1 cellular context compared by ENCODE assay signal in the genomic region with DNA sequence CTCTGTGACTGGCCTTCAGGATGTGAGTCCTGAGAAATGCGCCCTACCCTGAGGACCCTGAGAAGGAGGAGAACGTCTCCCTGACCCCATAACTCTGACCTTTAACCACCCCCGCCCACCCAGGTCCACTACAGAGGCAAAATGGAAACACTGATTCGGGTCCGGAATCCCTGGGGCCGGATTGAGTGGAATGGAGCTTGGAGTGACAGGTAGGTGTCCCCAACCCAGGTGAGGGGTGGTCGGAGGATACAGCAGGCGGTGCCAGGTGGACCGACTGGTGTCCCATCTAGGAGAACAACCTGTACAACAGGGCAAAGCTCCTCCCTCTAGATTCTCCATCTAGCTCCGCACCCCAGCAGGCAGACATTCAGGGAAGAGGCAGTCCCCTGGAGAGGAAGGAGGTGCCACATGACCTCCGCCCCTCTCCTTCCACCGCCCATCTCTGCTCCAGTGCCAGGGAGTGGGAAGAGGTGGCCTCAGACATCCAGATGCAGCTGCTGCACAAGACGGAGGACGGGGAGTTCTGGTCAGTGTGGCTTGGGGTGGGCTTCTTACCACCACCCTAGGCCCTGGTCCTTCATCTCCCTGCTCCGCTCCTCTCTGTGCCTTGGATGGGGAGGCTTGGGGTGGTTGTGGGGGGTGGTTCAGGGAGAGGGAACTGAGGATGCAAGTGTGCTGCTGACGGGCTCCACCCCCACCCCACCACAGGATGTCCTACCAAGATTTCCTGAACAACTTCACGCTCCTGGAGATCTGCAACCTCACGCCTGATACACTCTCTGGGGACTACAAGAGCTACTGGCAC.
TF ChIP-seq lines count a peak whose summit lies in the region.

No MANE protein-coding gene starts in this region.

TF ChIP-seq in HepG2, 621 proteins besides CTCF, POLR2A, EP300 and RAD21:
- TF ChIP-seq ZNF546 (CRISPR knock-in tag; conservative IDR thresholded peaks at IDR 0.05) (0 out of 2 replicates have a peak, but pooled peaks have one; percentile 42), TAF1 (CRISPR knock-in tag; IDR thresholded peaks at IDR 0.05) (no peak), ZFX (CRISPR knock-in tag; IDR thresholded peaks at IDR 0.05; ENCODE audit: low read depth) (peak; percentile 30; the same call in 1 of the 2 replicates), ZNF432 (CRISPR knock-in tag; IDR thresholded peaks at IDR 0.05; ENCODE audit: borderline replicate concordance) (no peak)
- TF ChIP-seq, protein P1, sequence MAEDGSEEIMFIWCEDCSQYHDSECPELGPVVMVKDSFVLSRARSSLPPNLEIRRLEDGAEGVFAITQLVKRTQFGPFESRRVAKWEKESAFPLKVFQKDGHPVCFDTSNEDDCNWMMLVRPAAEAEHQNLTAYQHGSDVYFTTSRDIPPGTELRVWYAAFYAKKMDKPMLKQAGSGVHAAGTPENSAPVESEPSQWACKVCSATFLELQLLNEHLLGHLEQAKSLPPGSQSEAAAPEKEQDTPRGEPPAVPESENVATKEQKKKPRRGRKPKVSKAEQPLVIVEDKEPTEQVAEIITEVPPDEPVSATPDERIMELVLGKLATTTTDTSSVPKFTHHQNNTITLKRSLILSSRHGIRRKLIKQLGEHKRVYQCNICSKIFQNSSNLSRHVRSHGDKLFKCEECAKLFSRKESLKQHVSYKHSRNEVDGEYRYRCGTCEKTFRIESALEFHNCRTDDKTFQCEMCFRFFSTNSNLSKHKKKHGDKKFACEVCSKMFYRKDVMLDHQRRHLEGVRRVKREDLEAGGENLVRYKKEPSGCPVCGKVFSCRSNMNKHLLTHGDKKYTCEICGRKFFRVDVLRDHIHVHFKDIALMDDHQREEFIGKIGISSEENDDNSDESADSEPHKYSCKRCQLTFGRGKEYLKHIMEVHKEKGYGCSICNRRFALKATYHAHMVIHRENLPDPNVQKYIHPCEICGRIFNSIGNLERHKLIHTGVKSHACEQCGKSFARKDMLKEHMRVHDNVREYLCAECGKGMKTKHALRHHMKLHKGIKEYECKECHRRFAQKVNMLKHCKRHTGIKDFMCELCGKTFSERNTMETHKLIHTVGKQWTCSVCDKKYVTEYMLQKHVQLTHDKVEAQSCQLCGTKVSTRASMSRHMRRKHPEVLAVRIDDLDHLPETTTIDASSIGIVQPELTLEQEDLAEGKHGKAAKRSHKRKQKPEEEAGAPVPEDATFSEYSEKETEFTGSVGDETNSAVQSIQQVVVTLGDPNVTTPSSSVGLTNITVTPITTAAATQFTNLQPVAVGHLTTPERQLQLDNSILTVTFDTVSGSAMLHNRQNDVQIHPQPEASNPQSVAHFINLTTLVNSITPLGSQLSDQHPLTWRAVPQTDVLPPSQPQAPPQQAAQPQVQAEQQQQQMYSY (CRISPR knock-in tag; IDR thresholded peaks at IDR 0.05) = peak; percentile 81
- TF ChIP-seq, protein P2, sequence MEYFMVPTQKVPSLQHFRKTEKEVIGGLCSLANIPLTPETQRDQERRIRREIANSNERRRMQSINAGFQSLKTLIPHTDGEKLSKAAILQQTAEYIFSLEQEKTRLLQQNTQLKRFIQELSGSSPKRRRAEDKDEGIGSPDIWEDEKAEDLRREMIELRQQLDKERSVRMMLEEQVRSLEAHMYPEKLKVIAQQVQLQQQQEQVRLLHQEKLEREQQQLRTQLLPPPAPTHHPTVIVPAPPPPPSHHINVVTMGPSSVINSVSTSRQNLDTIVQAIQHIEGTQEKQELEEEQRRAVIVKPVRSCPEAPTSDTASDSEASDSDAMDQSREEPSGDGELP (IDR thresholded peaks at IDR 0.05; ENCODE audit: borderline replicate concordance, low read depth) = no peak
- TF ChIP-seq, protein P3, sequence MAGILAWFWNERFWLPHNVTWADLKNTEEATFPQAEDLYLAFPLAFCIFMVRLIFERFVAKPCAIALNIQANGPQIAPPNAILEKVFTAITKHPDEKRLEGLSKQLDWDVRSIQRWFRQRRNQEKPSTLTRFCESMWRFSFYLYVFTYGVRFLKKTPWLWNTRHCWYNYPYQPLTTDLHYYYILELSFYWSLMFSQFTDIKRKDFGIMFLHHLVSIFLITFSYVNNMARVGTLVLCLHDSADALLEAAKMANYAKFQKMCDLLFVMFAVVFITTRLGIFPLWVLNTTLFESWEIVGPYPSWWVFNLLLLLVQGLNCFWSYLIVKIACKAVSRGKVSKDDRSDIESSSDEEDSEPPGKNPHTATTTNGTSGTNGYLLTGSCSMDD (CRISPR knock-in tag; IDR thresholded peaks at IDR 0.05) = no peak
